13 cellular contexts compared by ENCODE assay signal in the genomic region with DNA sequence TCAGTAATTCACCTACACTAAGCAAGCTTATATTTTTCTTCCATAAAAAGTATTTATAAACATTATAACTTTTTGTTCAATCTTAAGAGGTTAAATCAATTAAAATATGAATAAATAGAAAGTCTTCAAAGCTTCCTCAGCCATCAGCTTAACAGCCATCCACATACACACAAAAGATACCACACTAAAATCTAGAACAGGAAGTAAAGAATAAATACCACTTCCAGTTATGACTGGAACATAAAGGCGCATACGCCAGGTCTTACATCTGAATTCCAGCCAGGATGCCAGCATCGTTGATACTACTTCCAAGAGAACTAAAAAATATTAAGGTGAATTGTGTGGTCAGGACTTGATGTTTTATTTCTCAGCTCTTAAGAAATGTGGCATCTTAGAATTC. TPM values are rescaled to one million over a fixed set of nuclear protein-coding genes. Genes with fewer than 3 reads are reported as not detected.
DNase-seq lines count a peak whose midpoint lies in the region; ATAC-seq, FAIRE-seq and TF ChIP-seq lines count a peak whose summit lies in the region.
"Had no signal": no experiment of that assay in that cellular context is flagged by ENCODE, and none has a peak within 500 bp of the region (broad histone marks: within the 10 kb centered on the region; RNA-seq: fewer than 3 reads in every experiment).

No MANE protein-coding gene starts in this region.

- H3K9me3 Mint-ChIP-seq in mesothelial cell of epicardium: no peaks in the 10 kb centered on the region

- no peak overlapping the region for H3K27ac Mint-ChIP-seq in mesothelial cell of epicardium

- DNase-seq in mesothelial cell of epicardium (ENCODE audit: low spot score in 2 of 2, unreplicated experiment in 2 of 2) (no peak), ureter (ENCODE audit: low spot score) (no peak), middle frontal gyrus (ENCODE audit: extremely low spot score, low spot score) (no peak), glomerular visceral epithelial cell (ENCODE audit: extremely low spot score) (no peak)
- DNase-seq: activated T-cell treated with anti-CD3 and anti-CD28 coated beads, Interleukin-2, amount 50 U/mL, for 1 hour; BE2C; left lung; occipital lobe; stimulated activated CD4-positive, alpha-beta T cell treated with anti-CD3 and anti-CD28 coated beads, Interleukin-4, amount 100 ng/mL, for 1 hour had no signal

- FAIRE-seq in A204.1 (lab: Jason Lieb, UNC): peak; percentile 80

- peaks cover 6% of the 10 kb centered on the region for H3K4me1 Mint-ChIP-seq in mesothelial cell of epicardium

- no peak overlapping the region for H2AFZ ChIP-seq in KMS-11 (ENCODE audit: low read depth)

- no peak overlapping the region; the same call in 1 of the 2 replicates for H3K27ac ChIP-seq in KMS-11
- H3K27ac ChIP-seq: left lung had no signal

- TF ChIP-seq CTCF in KMS-11 (conservative IDR thresholded peaks at IDR 0.05; ENCODE audit: low read depth, low read length) (no peak), mesothelial cell of epicardium (IDR thresholded peaks at IDR 0.05; ENCODE audit: unreplicated experiment) (no peak)

- H3K4me3 Mint-ChIP-seq in mesothelial cell of epicardium: no peak overlapping the region

- H3K9ac ChIP-seq in KMS-11: no peak overlapping the region

- peak overlapping the region; percentile 74 for H3K4me2 ChIP-seq in KMS-11

- ATAC-seq in GM19025 (IDR thresholded peaks at IDR 0.05; ENCODE audit: low read depth, unreplicated experiment): peak; percentile 25
- ATAC-seq in HG02852 (IDR thresholded peaks at IDR 0.05; ENCODE audit: unreplicated experiment): peak; percentile 75
- ATAC-seq: left lung had no signal

- H3K79me2 ChIP-seq in KMS-11 (ENCODE audit: insufficient read depth, low read depth): no peaks in the 10 kb centered on the region

- no peaks in the 10 kb centered on the region for H4K20me1 ChIP-seq in KMS-11 (ENCODE audit: insufficient read depth)

- H3K36me3 Mint-ChIP-seq in mesothelial cell of epicardium: no peaks in the 10 kb centered on the region

- H3K27me3 ChIP-seq in KMS-11 (ENCODE audit: insufficient read depth, low read depth): no peaks in the 10 kb centered on the region

- no peaks in the 10 kb centered on the region for H3K36me3 ChIP-seq in KMS-11 (ENCODE audit: insufficient read depth)
- H3K36me3 ChIP-seq: BE2C, left lung had no signal

- peaks cover 36% of the 10 kb centered on the region for H3K4me1 ChIP-seq in KMS-11 (ENCODE audit: low read depth, poor library complexity, severe bottlenecking)
- H3K4me1 ChIP-seq: BE2C, left lung had no signal

- no peak overlapping the region for H3K4me3 ChIP-seq in KMS-11 (IDR thresholded peaks at IDR 0.05; ENCODE audit: insufficient read depth, low read depth, low read length)
- H3K4me3 ChIP-seq: left lung had no signal

- H3K27me3 Mint-ChIP-seq in mesothelial cell of epicardium (ENCODE audit: low read depth): peaks cover 46% of the 10 kb centered on the region

RNA-seq across cellular contexts. Expression of a gene that starts 17.0 kb away (rescaled TPM):
- total RNA-seq in mesothelial cell of epicardium (0.16 to 0.47 TPM (median 0.24 TPM) in 3 replicates), ureter (1.7 TPM)
